ENCODE assay signal across 16 cellular contexts in genomic region chr12:109592905-109593272, GRCh38. TPM values are rescaled to one million over a fixed set of nuclear protein-coding genes. Genes with fewer than 3 reads are reported as not detected.
DNase-seq lines count a peak whose midpoint lies in the region; ATAC-seq and TF ChIP-seq lines count a peak whose summit lies in the region.
"Had no signal": no experiment of that assay in that cellular context is flagged by ENCODE, and none has a peak within 500 bp of the region (broad histone marks: within the 10 kb centered on the region; RNA-seq: fewer than 3 reads in every experiment).

No MANE protein-coding gene starts in this region.

- H3K27ac ChIP-seq in WERI-Rb-1 (peak overlapping the region; percentile 95), psoas muscle (peak overlapping the region; percentile 89)
- H3K27ac ChIP-seq: C4-2B had no signal

- H3K27me3 ChIP-seq in WERI-Rb-1 (ENCODE audit: insufficient read depth, low read depth, severe bottlenecking) (no peaks in the 10 kb centered on the region), psoas muscle (ENCODE audit: insufficient read depth in 3 of 3, low read length in 2 of 3) (no peaks in the 10 kb centered on the region)

- H3K9me3 Mint-ChIP-seq in immature natural killer cell: no peaks in the 10 kb centered on the region
- H3K9me3 Mint-ChIP-seq: H9 had no signal

- peaks cover 0 to 25% (median 9%) of the 10 kb centered on the region in 3 donors for H3K36me3 Mint-ChIP-seq in immature natural killer cell

- TF ChIP-seq CTCF in WERI-Rb-1 (IDR thresholded peaks at IDR 0.05; ENCODE audit: low read depth, low read length): no peak
- no peak for TF ChIP-seq CTCF in psoas muscle (IDR thresholded peaks at IDR 0.05)

- ATAC-seq in psoas muscle (peak; percentile 78), HG03439 (IDR thresholded peaks at IDR 0.05; ENCODE audit: unreplicated experiment) (no peak)

- no peaks in the 10 kb centered on the region for H3K27me3 Mint-ChIP-seq in immature natural killer cell (ENCODE audit: low read depth in 3 of 3)

- peaks cover 72% of the 10 kb centered on the region for H3K36me3 ChIP-seq in WERI-Rb-1
- peaks cover 0 to 24% of the 10 kb centered on the region in 2 donors for H3K36me3 ChIP-seq in psoas muscle (ENCODE audit: insufficient read depth in 1 of 2, low read depth in 1 of 2)

- intact Hi-C loops in psoas muscle (cut with DNase I): no loop called here

- H3K4me3 Mint-ChIP-seq in immature natural killer cell: no peak overlapping the region
- H3K4me3 Mint-ChIP-seq: H9 had no signal

- 28 to 35% (median 31%) methylated on average over 9 of the region's 9 CpGs for WGBS in psoas muscle, 3 donors

- H3K4me3 ChIP-seq in WERI-Rb-1 (ENCODE audit: low read depth, low read length): no peak overlapping the region
- H3K4me3 ChIP-seq in psoas muscle: no peak overlapping the region

- H3K4me1 ChIP-seq in psoas muscle: peaks cover 35% of the 10 kb centered on the region

- peak; percentile 34 for DNase-seq in NCI-H2029 (lab: John Stamatoyannopoulos, UW)
- DNase-seq in NCI-H2029 treated with DMSO at 0.1 percent for 48 hours (lab: John Stamatoyannopoulos, UW): no peak
- DNase-seq in NCI-H2107 (lab: John Stamatoyannopoulos, UW): peak; percentile 70
- peak; percentile 11 for DNase-seq in WERI-Rb-1
- peak; percentile 32 to 68 for DNase-seq in psoas muscle
- DNase-seq in NCI-H146 treated with DMSO at 0.1 percent for 48 hours (lab: John Stamatoyannopoulos, UW; ENCODE audit: unreplicated experiment): no peak
- DNase-seq in immature natural killer cell: no peak
- DNase-seq: 8988T, DMS153, EL, H9, NCI-H187 treated with DMSO at 0.1 percent for 48 hours, NCI-H446, SIG-M5 had no signal

- H3K4me1 Mint-ChIP-seq in immature natural killer cell: peaks cover 8 to 20% of the 10 kb centered on the region in 2 donors

- no peak overlapping the region for H3K27ac Mint-ChIP-seq in immature natural killer cell
- H3K27ac Mint-ChIP-seq: H9 had no signal

- H3K9me3 ChIP-seq in WERI-Rb-1 (ENCODE audit: severe bottlenecking) (no peaks in the 10 kb centered on the region), psoas muscle (no peaks in the 10 kb centered on the region)

RNA-seq across cellular contexts. Expression of gene MVK, which starts 19.3 kb away (rescaled TPM):
- total RNA-seq in psoas muscle: 10 to 100 TPM in 1 of 4 donors, 1 to 10 TPM in 3; 7.5 to 11.4 (median 8.7) TPM
- polyA plus RNA-seq in psoas muscle: 10 to 100 TPM in 2 of 3 donors, 1 to 10 TPM in 1; 6.4 to 10.5 (median 10.2) TPM
- 1 to 10 TPM; 3.4 to 4.9 (median 4.2) TPM for polyA plus RNA-seq in immature natural killer cell

RNA-seq across cellular contexts. Expression of gene MMAB, which starts 19.6 kb away (rescaled TPM):
- total RNA-seq in psoas muscle: 10 to 100 TPM; 28.5 to 43.3 (median 38.1) TPM
- 10 to 100 TPM; 17.3 to 34.6 (median 24.7) TPM for polyA plus RNA-seq in psoas muscle
- polyA plus RNA-seq in immature natural killer cell: 10 to 100 TPM; 25.6 to 61.6 (median 59.0) TPM

Comparison
In these comparisons a context has a peak if more than half of its experiments do, and no peak if none do; other contexts are left out.
1. DNase-seq: peak in NCI-H2029 (single experiment), NCI-H2107 (single experiment), WERI-Rb-1 (single experiment) and psoas muscle (2 of 2); none in NCI-H2029 treated with DMSO at 0.1 percent for 48 hours (single experiment), NCI-H146 treated with DMSO at 0.1 percent for 48 hours (single experiment) and immature natural killer cell (0 of 3).